9 cellular contexts compared by ENCODE assay signal in genomic region chr10:82377608-82378007, GRCh38.
A peak's percentile ranks its signal among the peaks of the same experiment; 100 is the strongest.
DNase-seq lines count a peak whose midpoint lies in the region; ATAC-seq and TF ChIP-seq lines count a peak whose summit lies in the region.
"Had no signal": no experiment of that assay in that cellular context is flagged by ENCODE, and none has a peak within 500 bp of the region (broad histone marks: within the 10 kb centered on the region; RNA-seq: fewer than 3 reads in every experiment).

No MANE protein-coding gene starts in this region.

- TF ChIP-seq POLR2A in NB4 (IDR thresholded peaks at IDR 0.05; ENCODE audit: extremely low read depth, insufficient read length) = no peak

- TF ChIP-seq CTCF in NB4 (IDR thresholded peaks at IDR 0.05; ENCODE audit: low read depth, low read length) = peak; percentile 40

- ATAC-seq in GM19397 (IDR thresholded peaks at IDR 0.05; ENCODE audit: unreplicated experiment) (no peak), HG02610 (IDR thresholded peaks at IDR 0.05; ENCODE audit: unreplicated experiment) (no peak), GM18517 (IDR thresholded peaks at IDR 0.05; ENCODE audit: unreplicated experiment) (no peak), HG03354 (IDR thresholded peaks at IDR 0.05; ENCODE audit: poor library complexity, severe bottlenecking, unreplicated experiment) (no peak)
- ATAC-seq: activated CD4-positive, CD25-positive, alpha-beta regulatory T cell treated with anti-CD3 and anti-CD28 coated beads, Interleukin-2, amount 50 U/mL, for 24 hours had no signal

- DNase-seq in DMS53 treated with DMSO at 0.1 percent for 48 hours (lab: John Stamatoyannopoulos, UW; ENCODE audit: unreplicated experiment) (peak; percentile 48), NB4 (ENCODE audit: low read depth) (peak; percentile 19), dermis microvascular lymphatic vessel endothelial cell (ENCODE audit: low read depth in 2 of 2) (peak; percentile 58 to 71), medulla oblongata (ENCODE audit: extremely low spot score) (peak; percentile 3)

- H3K4me3 ChIP-seq in NB4 (ENCODE audit: low read depth, low read length) = no peak overlapping the region

Comparison
In these comparisons a context has a peak if more than half of its experiments do, and no peak if none do; other contexts are left out.
1. DNase-seq: peak in every context shown above with its lines; median percentile 64 in dermis microvascular lymphatic vessel endothelial cell; 48 in DMS53 treated with DMSO at 0.1 percent for 48 hours; 19 in NB4; 3 in medulla oblongata.